1 cellular context compared by ENCODE assay signal in the genomic region with DNA sequence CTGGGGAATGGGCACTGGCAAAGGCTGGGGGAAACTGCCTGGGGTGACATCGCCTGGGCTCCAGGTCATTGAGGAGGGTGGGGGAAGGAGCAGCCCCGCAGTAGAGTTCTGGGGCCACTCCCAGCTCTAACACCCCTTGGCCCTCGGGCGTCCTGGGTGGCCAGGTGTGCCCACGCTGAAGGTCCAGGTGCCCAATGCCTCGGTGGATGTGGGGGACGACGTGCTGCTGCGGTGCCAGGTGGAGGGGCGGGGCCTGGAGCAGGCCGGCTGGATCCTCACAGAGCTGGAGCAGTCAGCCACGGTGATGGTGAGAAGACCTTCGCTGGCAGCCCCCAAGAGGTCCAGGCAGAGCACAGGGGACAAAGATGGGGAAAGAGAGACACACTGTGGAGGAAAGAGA.
TF ChIP-seq lines count a peak whose summit lies in the region.

No MANE protein-coding gene starts in this region.

TF ChIP-seq in HepG2, 621 proteins besides CTCF, POLR2A, EP300 and RAD21:
- TF ChIP-seq HNRNPLL (IDR thresholded peaks at IDR 0.05; ENCODE audit: low read depth, low read length, poor library complexity, severe bottlenecking), result no peak
- TF ChIP-seq STAG1 (CRISPR knock-in tag; IDR thresholded peaks at IDR 0.05), result peak; percentile 16; the same call in 1 of the 2 replicates
- TF ChIP-seq CREB1 (IDR thresholded peaks at IDR 0.05), result no peak
- no peak for TF ChIP-seq CREB1 (CRISPR knock-in tag; IDR thresholded peaks at IDR 0.05)
